ENCODE assay signal across 1 cellular context in genomic region chr12:17028348-17028747, GRCh38.
TF ChIP-seq lines count a peak whose summit lies in the region.

No MANE protein-coding gene starts in this region.

TF ChIP-seq in GM23338, 12 proteins besides CTCF, POLR2A, EP300 and RAD21 (continued from another document):
- no peak for TF ChIP-seq ZNF462 (CRISPR knock-in tag; IDR thresholded peaks at IDR 0.05)
- no peak for TF ChIP-seq STAT1 (IDR thresholded peaks at IDR 0.05; ENCODE audit: unreplicated experiment)
